In genomic region chr2:145286716-145287115, GRCh38 we compare ENCODE assay signal across 19 cellular contexts.
"Had no signal": no experiment of that assay in that cellular context is flagged by ENCODE, and none has a peak within 500 bp of the region (broad histone marks: within the 10 kb centered on the region; RNA-seq: fewer than 3 reads in every experiment).

No MANE protein-coding gene starts in this region.

- H3K4me3 ChIP-seq: spleen, thoracic aorta had no signal

- H3K27ac ChIP-seq: spleen, thoracic aorta had no signal

- FAIRE-seq: frontal cortex had no signal

- H3K4me1 ChIP-seq: spleen had no signal

- H3K9me3 ChIP-seq: thoracic aorta had no signal

- DNase-seq: activated CD4-positive, alpha-beta T cell treated with anti-CD3 and anti-CD28 coated beads for 36 hours; activated CD4-positive, alpha-beta T cell treated with anti-CD3 and anti-CD28 coated beads, Interleukin-2, amount 50 U/mL, for 4 hours; activated CD8-positive, alpha-beta memory T cell treated with anti-CD3 and anti-CD28 coated beads for 24 hours; activated CD8-positive, alpha-beta memory T cell treated with anti-CD3 and anti-CD28 coated beads, Interleukin-2, amount 50 U/mL, for 4 hours; activated naive CD4-positive, alpha-beta T cell treated with Interleukin-2 at 50 U/mL for 16 hours; activated naive CD8-positive, alpha-beta T cell treated with anti-CD3 and anti-CD28 coated beads for 36 hours; activated T-cell treated with anti-CD3 and anti-CD28 coated beads, Interleukin-2, amount 50 U/mL, for 24 hours; dermis blood vessel endothelial cell; effector CD8-positive, alpha-beta T cell; erythroblast; hypothalamus; nephron progenitor cell; occipital lobe; spleen; stimulated activated CD4-positive, alpha-beta T cell treated with anti-CD3 and anti-CD28 coated beads, Interleukin-4, amount 100 ng/mL, for 24 hours; stimulated activated naive CD4-positive, alpha-beta T cell treated with Interleukin-2 at 50 U/mL for 16 hours; T1000 had no signal

- H3K36me3 ChIP-seq: spleen, thoracic aorta had no signal

- H3K27me3 ChIP-seq: spleen had no signal

- ATAC-seq: activated CD4-positive, alpha-beta T cell treated with anti-CD3 and anti-CD28 coated beads for 36 hours had no signal
